17 cellular contexts compared by ENCODE assay signal in genomic region chr6:3958255-3958654, GRCh38.
"Had no signal": no experiment of that assay in that cellular context is flagged by ENCODE, and none has a peak within 500 bp of the region (broad histone marks: within the 10 kb centered on the region; RNA-seq: fewer than 3 reads in every experiment).

No MANE protein-coding gene starts in this region.

- H3K9ac ChIP-seq: SK-N-SH had no signal

- H3K27ac ChIP-seq: RWPE1 had no signal

- H3K4me2 ChIP-seq: SK-N-SH had no signal

- FAIRE-seq: RCC 7860 had no signal

- DNase-seq: IMR-90, Kasumi-1, KG1, MM.1S, NCI-H1092 treated with DMSO at 0.1 percent for 48 hours, NCI-H1436, NCI-H187 treated with DMSO at 0.1 percent for 48 hours, NCI-H2029 treated with DMSO at 0.1 percent for 48 hours, NCI-H2171 treated with DMSO at 0.1 percent for 48 hours, NCI-H524 treated with DMSO at 0.1 percent for 48 hours, NCI-H69, NCI-H774, SHP77, SK-N-SH, SW 1271 had no signal

- H3K9me3 ChIP-seq: SK-N-SH had no signal
